ENCODE assay signal across 10 cellular contexts in genomic region chr11:45089845-45090499, GRCh38. TPM values are rescaled to one million over a fixed set of nuclear protein-coding genes. Genes with fewer than 3 reads are reported as not detected.
DNase-seq lines count a peak whose midpoint lies in the region; ATAC-seq and TF ChIP-seq lines count a peak whose summit lies in the region.
"Had no signal": no experiment of that assay in that cellular context is flagged by ENCODE, and none has a peak within 500 bp of the region (broad histone marks: within the 10 kb centered on the region; RNA-seq: fewer than 3 reads in every experiment).

No MANE protein-coding gene starts in this region.

- peak overlapping the region in 1 of 8 donors; percentile 65 for H3K27ac Mint-ChIP-seq in CD8-positive, alpha-beta memory T cell

- H3K27me3 ChIP-seq in adrenal gland (no peaks in the 10 kb centered on the region), hepatocyte (no peaks in the 10 kb centered on the region), upper lobe of right lung (no peaks in the 10 kb centered on the region)
- no peaks in the 10 kb centered on the region for H3K27me3 ChIP-seq in CD8-positive, alpha-beta memory T cell (ENCODE audit: insufficient read depth, low read length, poor library complexity, severe bottlenecking)

- ATAC-seq in upper lobe of right lung (no peak), GM18870 (IDR thresholded peaks at IDR 0.05; ENCODE audit: unreplicated experiment) (no peak)

- DNase-seq in activated effector memory CD4-positive, alpha-beta T cell treated with anti-CD3 and anti-CD28 coated beads, Interleukin-2, amount 50 U/mL, for 16 hours, result peak; percentile 61
- no peak for DNase-seq in activated effector memory CD4-positive, alpha-beta T cell treated with Interleukin-2 at 50 U/mL for 16 hours
- DNase-seq in adrenal gland (peak in 2 of 7 donors; percentile 36 to 59), hepatocyte (ENCODE audit: low spot score) (no peak), upper lobe of right lung (no peak)
- no peak for DNase-seq in activated CD4-positive, CD25-positive, alpha-beta regulatory T cell treated with anti-CD3 and anti-CD28 coated beads, Interleukin-2, amount 50 U/mL, for 72 hours
- no peak for DNase-seq in CD8-positive, alpha-beta memory T cell
- DNase-seq: naive thymus-derived CD8-positive, alpha-beta T cell had no signal

- POLR2A ChIA-PET in CD8-positive, alpha-beta memory T cell (lab: Charles Lee), result no interaction called here

- TF ChIP-seq POLR2A in adrenal gland (IDR thresholded peaks at IDR 0.05), result no peak

- CTCF ChIA-PET in CD8-positive, alpha-beta memory T cell (lab: Charles Lee), result interaction anchor here (1.2 to 1.5 kb wide), 2 partner anchors 13 to 140 kb away, joined by 3 to 6 read pairs; partner anchors contain the start of gene TP53I11

- no peaks in the 10 kb centered on the region for H3K27me3 Mint-ChIP-seq in CD8-positive, alpha-beta memory T cell

- H3K4me1 ChIP-seq in adrenal gland (replicated peaks in 1 of 2), result peaks cover 9 to 49% of the 10 kb centered on the region in 2 donors
- H3K4me1 ChIP-seq in hepatocyte (ENCODE audit: insufficient read depth), result peaks cover 15% of the 10 kb centered on the region
- H3K4me1 ChIP-seq in upper lobe of right lung, result peaks cover 49% of the 10 kb centered on the region
- H3K4me1 ChIP-seq in CD8-positive, alpha-beta memory T cell (ENCODE audit: insufficient read depth, low read length), result peaks cover 37% of the 10 kb centered on the region

- H4K20me1 ChIP-seq in hepatocyte (ENCODE audit: insufficient read depth, poor library complexity, severe bottlenecking), result no peaks in the 10 kb centered on the region

- intact Hi-C loops in adrenal gland (cut with DNase I) (no loop called here), upper lobe of right lung (cut with DNase I) (no loop called here)

- no peaks in the 10 kb centered on the region for H3K9me2 ChIP-seq in hepatocyte (replicated peaks; ENCODE audit: insufficient read depth)

- H3K27ac ChIP-seq in adrenal gland (peak overlapping the region; percentile 74 to 93 (median 84)), hepatocyte (peak overlapping the region; percentile 76), upper lobe of right lung (peak overlapping the region; percentile 64)
- H3K27ac ChIP-seq in CD8-positive, alpha-beta memory T cell (ENCODE audit: low read depth, low read length), result no peak overlapping the region
- H3K27ac ChIP-seq: PC-9 had no signal

- no peak overlapping the region for H2AFZ ChIP-seq in hepatocyte
- H2AFZ ChIP-seq: PC-9 had no signal

- H3K4me3 ChIP-seq in adrenal gland (no peak overlapping the region), hepatocyte (no peak overlapping the region), upper lobe of right lung (no peak overlapping the region)
- H3K4me3 ChIP-seq in CD8-positive, alpha-beta memory T cell (ENCODE audit: low read length), result no peak overlapping the region
- H3K4me3 ChIP-seq: PC-9 had no signal

- no peaks in the 10 kb centered on the region for H3K9me3 Mint-ChIP-seq in CD8-positive, alpha-beta memory T cell
- H3K9me3 Mint-ChIP-seq: naive thymus-derived CD8-positive, alpha-beta T cell had no signal

- no peaks in the 10 kb centered on the region for H3K36me3 Mint-ChIP-seq in CD8-positive, alpha-beta memory T cell
- H3K36me3 Mint-ChIP-seq: naive thymus-derived CD8-positive, alpha-beta T cell had no signal

- no peaks in the 10 kb centered on the region for H3K79me2 ChIP-seq in hepatocyte

- TF ChIP-seq CTCF in adrenal gland (IDR thresholded peaks at IDR 0.05), result peak in 1 of 6 experiments; percentile 21
- TF ChIP-seq CTCF in hepatocyte (IDR thresholded peaks at IDR 0.05; ENCODE audit: poor library complexity), result peak; percentile 18
- TF ChIP-seq CTCF in upper lobe of right lung (IDR thresholded peaks at IDR 0.05), result peak; percentile 4

- H3K9me3 ChIP-seq in adrenal gland (replicated peaks in 1 of 3) (no peaks in the 10 kb centered on the region), hepatocyte (ENCODE audit: low read depth) (no peaks in the 10 kb centered on the region), upper lobe of right lung (no peaks in the 10 kb centered on the region)
- no peaks in the 10 kb centered on the region for H3K9me3 ChIP-seq in CD8-positive, alpha-beta memory T cell (ENCODE audit: low read length)

- H3K36me3 ChIP-seq in adrenal gland (replicated peaks in 1 of 2), result no peaks in the 10 kb centered on the region
- H3K36me3 ChIP-seq in hepatocyte (replicated peaks; ENCODE audit: insufficient read depth, low read depth), result no peaks in the 10 kb centered on the region
- no peaks in the 10 kb centered on the region for H3K36me3 ChIP-seq in upper lobe of right lung
- H3K36me3 ChIP-seq in CD8-positive, alpha-beta memory T cell (ENCODE audit: insufficient read depth, low read length), result no peaks in the 10 kb centered on the region

- WGBS in adrenal gland, 4 donors, result 71 to 81% (median 78%) methylated on average over 4 of the region's 4 CpGs
- WGBS in hepatocyte (ENCODE audit: low lambda C conversion rate, missing lambda C conversion rate), result 80% methylated on average over 3 of the region's 4 CpGs

- peak overlapping the region in 1 of 7 donors; percentile 0 for H3K4me3 Mint-ChIP-seq in CD8-positive, alpha-beta memory T cell
- H3K4me3 Mint-ChIP-seq: naive thymus-derived CD8-positive, alpha-beta T cell had no signal

- H3K4me2 ChIP-seq in hepatocyte, result no peak overlapping the region
- H3K4me2 ChIP-seq: PC-9 had no signal

- peaks cover 50 to 57% (median 56%) of the 10 kb centered on the region in 3 donors for H3K4me1 Mint-ChIP-seq in CD8-positive, alpha-beta memory T cell

RNA-seq across cellular contexts. Expression of gene PRDM11, which starts 56.5 kb away (rescaled TPM):
- total RNA-seq in adrenal gland, result 10 to 100 TPM; 11.0 to 16.9 (median 13.7) TPM
- polyA plus RNA-seq in adrenal gland, result 1 to 10 TPM; 3.3 to 6.4 (median 3.9) TPM
- 15.0 and 25.0 TPM in 2 replicates for total RNA-seq in hepatocyte
- polyA plus RNA-seq in hepatocyte, result 8.8 and 11.2 TPM in 2 replicates
- total RNA-seq in upper lobe of right lung, result 18.3 TPM
- total RNA-seq in CD8-positive, alpha-beta memory T cell, result 1 to 10 TPM; 5.6 to 7.7 TPM
- polyA plus RNA-seq in CD8-positive, alpha-beta memory T cell, result 3.1 TPM
